Comparison of ENCODE assay signal across 8 cellular contexts in genomic region chr11:95788921-95789505, GRCh38. TPM values are rescaled to one million over a fixed set of nuclear protein-coding genes. Genes with fewer than 3 reads are reported as not detected.
DNase-seq lines count a peak whose midpoint lies in the region; ATAC-seq and TF ChIP-seq lines count a peak whose summit lies in the region.

No MANE protein-coding gene starts in this region.

- H3K4me3 Mint-ChIP-seq in activated naive CD8-positive, alpha-beta T cell treated with anti-CD3 and anti-CD28 coated beads for 36 hours = peak overlapping the region; percentile 97

- 0 to 1% methylated on average over 34 of the region's 34 CpGs for WGBS in heart right ventricle, 2 donors

- H3K36me3 ChIP-seq in heart right ventricle = peaks cover 0 to 42% (median 17%) of the 10 kb centered on the region in 9 donors

- peak overlapping the region; percentile 93 to 100 (median 98) for H3K27ac ChIP-seq in heart right ventricle

- peak in 3 of 9 donors; percentile 12 to 21 (median 14) for TF ChIP-seq CTCF in heart right ventricle (IDR thresholded peaks at IDR 0.05)

- H3K9me3 ChIP-seq in heart right ventricle = no peaks in the 10 kb centered on the region

- peaks cover 34% of the 10 kb centered on the region for H3K4me1 Mint-ChIP-seq in activated naive CD8-positive, alpha-beta T cell treated with anti-CD3 and anti-CD28 coated beads for 36 hours

- H3K9me3 Mint-ChIP-seq in activated naive CD8-positive, alpha-beta T cell treated with anti-CD3 and anti-CD28 coated beads for 36 hours = no peaks in the 10 kb centered on the region

- peaks cover 0 to 31% (median 26%) of the 10 kb centered on the region in 9 donors for H3K4me1 ChIP-seq in heart right ventricle

- peak overlapping the region; percentile 75 to 98 (median 88) for H3K4me3 ChIP-seq in heart right ventricle

- ATAC-seq in GM19035 (IDR thresholded peaks at IDR 0.05; ENCODE audit: unreplicated experiment) (peak; percentile 1), heart right ventricle (peak in 1 of 8 donors; percentile 2)

- peak overlapping the region; percentile 87 for H3K27ac Mint-ChIP-seq in activated naive CD8-positive, alpha-beta T cell treated with anti-CD3 and anti-CD28 coated beads for 36 hours

- H3K36me3 Mint-ChIP-seq in activated naive CD8-positive, alpha-beta T cell treated with anti-CD3 and anti-CD28 coated beads for 36 hours = peaks cover 47% of the 10 kb centered on the region

- no peaks in the 10 kb centered on the region for H3K27me3 ChIP-seq in heart right ventricle

- no peaks in the 10 kb centered on the region for H3K27me3 Mint-ChIP-seq in activated naive CD8-positive, alpha-beta T cell treated with anti-CD3 and anti-CD28 coated beads for 36 hours

- DNase-seq in CD1c-positive myeloid dendritic cell (ENCODE audit: extremely low spot score) = peak; percentile 33
- peak; percentile 7 for DNase-seq in NCI-H226
- peak; percentile 26 for DNase-seq in activated naive CD8-positive, alpha-beta T cell treated with anti-CD3 and anti-CD28 coated beads for 36 hours
- peak in 1 of 2 donors; percentile 6 for DNase-seq in heart right ventricle
- peak; percentile 35 for DNase-seq in renal cortical epithelial cell (ENCODE audit: low read depth)
- DNase-seq in NCI-H774 (lab: John Stamatoyannopoulos, UW) = no peak
- no peak for DNase-seq in cortex of kidney (lab: John Stamatoyannopoulos, UW)

- intact Hi-C loops in heart right ventricle (cut with DNase I) = loop anchor here in 1 of 10 donors (10.0 kb wide), 1 partner anchor 814 kb away; the partner anchor contains the start of genes CWC15 and KDM4D

RNA-seq across cellular contexts. Expression of gene FAM76B, which starts 0.6 kb away (rescaled TPM):
- 10 to 100 TPM; 46.8 to 49.8 TPM for total RNA-seq in activated naive CD8-positive, alpha-beta T cell treated with anti-CD3 and anti-CD28 coated beads for 36 hours
- total RNA-seq in heart right ventricle = 1 to 10 TPM; 5.5 to 9.1 (median 7.7) TPM
- polyA plus RNA-seq in heart right ventricle = 1 to 10 TPM; 4.1 to 9.9 TPM
- 21.2 and 40.2 TPM in 2 replicates for total RNA-seq in renal cortical epithelial cell

RNA-seq across cellular contexts. Expression of gene CEP57, which starts 1.3 kb away (rescaled TPM):
- 100 to 1,000 TPM; 101 to 105 TPM for total RNA-seq in activated naive CD8-positive, alpha-beta T cell treated with anti-CD3 and anti-CD28 coated beads for 36 hours
- 10 to 100 TPM; 17.3 to 28.5 (median 25.1) TPM for total RNA-seq in heart right ventricle
- polyA plus RNA-seq in heart right ventricle = 10 to 100 TPM in 1 of 2 donors, 1 to 10 TPM in 1; 9.1 to 13.8 TPM
- 40.8 and 45.8 TPM in 2 replicates for total RNA-seq in renal cortical epithelial cell

Comparison
In these comparisons a context has a peak if more than half of its experiments do, and no peak if none do; other contexts are left out.
1. DNase-seq: peak in CD1c-positive myeloid dendritic cell (single experiment), NCI-H226 (single experiment), activated naive CD8-positive, alpha-beta T cell treated with anti-CD3 and anti-CD28 coated beads for 36 hours (single experiment) and renal cortical epithelial cell (single experiment); none in NCI-H774 (single experiment) and cortex of kidney (single experiment).